ENCODE assay signal across 1 cellular context in genomic region chr16:28526201-28527099, GRCh38.
TF ChIP-seq lines count a peak whose summit lies in the region.

No MANE protein-coding gene starts in this region.

TF ChIP-seq in HepG2, 621 proteins besides CTCF, POLR2A, EP300 and RAD21 (continued from another document and continues in another):
- TF ChIP-seq ZNF775 (CRISPR knock-in tag; IDR thresholded peaks at IDR 0.05; ENCODE audit: borderline replicate concordance): peak; percentile 74; the same call in 1 of the 2 replicates
- TF ChIP-seq ZNF296 (CRISPR knock-in tag; conservative IDR thresholded peaks at IDR 0.05): no peak
- peak; percentile 82 for TF ChIP-seq MYPOP (CRISPR knock-in tag; IDR thresholded peaks at IDR 0.05)
- peak; percentile 95 for TF ChIP-seq ESRRA (CRISPR knock-in tag; IDR thresholded peaks at IDR 0.05; ENCODE audit: low read depth)
- TF ChIP-seq HDAC2 (CRISPR knock-in tag; IDR thresholded peaks at IDR 0.05): peak; percentile 98
- peak; percentile 95; the same call in 1 of the 2 replicates for TF ChIP-seq REPIN1 (CRISPR knock-in tag; IDR thresholded peaks at IDR 0.05; ENCODE audit: borderline replicate concordance, low read depth)
- TF ChIP-seq, protein P1, sequence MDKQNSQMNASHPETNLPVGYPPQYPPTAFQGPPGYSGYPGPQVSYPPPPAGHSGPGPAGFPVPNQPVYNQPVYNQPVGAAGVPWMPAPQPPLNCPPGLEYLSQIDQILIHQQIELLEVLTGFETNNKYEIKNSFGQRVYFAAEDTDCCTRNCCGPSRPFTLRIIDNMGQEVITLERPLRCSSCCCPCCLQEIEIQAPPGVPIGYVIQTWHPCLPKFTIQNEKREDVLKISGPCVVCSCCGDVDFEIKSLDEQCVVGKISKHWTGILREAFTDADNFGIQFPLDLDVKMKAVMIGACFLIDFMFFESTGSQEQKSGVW (CRISPR knock-in tag; IDR thresholded peaks at IDR 0.05; ENCODE audit: borderline replicate concordance): no peak
- TF ChIP-seq MAZ (IDR thresholded peaks at IDR 0.05; ENCODE audit: borderline replicate concordance, low read depth, low read length): peak; percentile 97
- TF ChIP-seq MAZ (CRISPR knock-in tag; IDR thresholded peaks at IDR 0.05; ENCODE audit: low read depth): peak; percentile 84; the same call in 1 of the 2 replicates
- TF ChIP-seq, protein P2, sequence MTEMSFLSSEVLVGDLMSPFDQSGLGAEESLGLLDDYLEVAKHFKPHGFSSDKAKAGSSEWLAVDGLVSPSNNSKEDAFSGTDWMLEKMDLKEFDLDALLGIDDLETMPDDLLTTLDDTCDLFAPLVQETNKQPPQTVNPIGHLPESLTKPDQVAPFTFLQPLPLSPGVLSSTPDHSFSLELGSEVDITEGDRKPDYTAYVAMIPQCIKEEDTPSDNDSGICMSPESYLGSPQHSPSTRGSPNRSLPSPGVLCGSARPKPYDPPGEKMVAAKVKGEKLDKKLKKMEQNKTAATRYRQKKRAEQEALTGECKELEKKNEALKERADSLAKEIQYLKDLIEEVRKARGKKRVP (CRISPR knock-in tag; IDR thresholded peaks at IDR 0.05): peak in 1 of 2 experiments; percentile 79; a peak in 1 of 4 replicates
- TF ChIP-seq MLXIP (CRISPR knock-in tag; IDR thresholded peaks at IDR 0.05; ENCODE audit: borderline replicate concordance): no peak; the same call in 1 of the 2 replicates
- no peak for TF ChIP-seq MAFF (IDR thresholded peaks at IDR 0.05; ENCODE audit: low read depth, low read length)
- TF ChIP-seq, protein P3, sequence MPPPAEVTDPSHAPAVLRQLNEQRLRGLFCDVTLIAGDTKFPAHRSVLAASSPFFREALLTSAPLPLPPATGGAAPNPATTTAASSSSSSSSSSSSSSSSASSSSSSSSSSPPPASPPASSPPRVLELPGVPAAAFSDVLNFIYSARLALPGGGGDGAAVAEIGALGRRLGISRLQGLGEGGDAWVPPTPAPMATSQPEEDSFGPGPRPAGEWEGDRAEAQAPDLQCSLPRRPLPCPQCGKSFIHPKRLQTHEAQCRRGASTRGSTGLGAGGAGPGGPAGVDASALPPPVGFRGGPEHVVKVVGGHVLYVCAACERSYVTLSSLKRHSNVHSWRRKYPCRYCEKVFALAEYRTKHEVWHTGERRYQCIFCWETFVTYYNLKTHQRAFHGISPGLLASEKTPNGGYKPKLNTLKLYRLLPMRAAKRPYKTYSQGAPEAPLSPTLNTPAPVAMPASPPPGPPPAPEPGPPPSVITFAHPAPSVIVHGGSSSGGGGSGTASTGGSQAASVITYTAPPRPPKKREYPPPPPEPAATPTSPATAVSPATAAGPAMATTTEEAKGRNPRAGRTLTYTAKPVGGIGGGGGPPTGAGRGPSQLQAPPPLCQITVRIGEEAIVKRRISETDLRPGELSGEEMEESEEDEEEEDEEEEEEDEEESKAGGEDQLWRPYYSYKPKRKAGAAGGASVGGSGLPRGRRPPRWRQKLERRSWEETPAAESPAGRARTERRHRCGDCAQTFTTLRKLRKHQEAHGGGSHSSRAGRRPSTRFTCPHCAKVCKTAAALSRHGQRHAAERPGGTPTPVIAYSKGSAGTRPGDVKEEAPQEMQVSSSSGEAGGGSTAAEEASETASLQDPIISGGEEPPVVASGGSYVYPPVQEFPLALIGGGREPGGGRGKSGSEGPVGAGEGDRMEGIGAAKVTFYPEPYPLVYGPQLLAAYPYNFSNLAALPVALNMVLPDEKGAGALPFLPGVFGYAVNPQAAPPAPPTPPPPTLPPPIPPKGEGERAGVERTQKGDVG (CRISPR knock-in tag; IDR thresholded peaks at IDR 0.05; ENCODE audit: borderline replicate concordance): peak; percentile 64; the same call in 1 of the 2 replicates
- no peak for TF ChIP-seq TBL1XR1 (IDR thresholded peaks at IDR 0.05; ENCODE audit: borderline replicate concordance, low read length, partially characterized antibody)
- no peak for TF ChIP-seq ZNF263 (CRISPR knock-in tag; IDR thresholded peaks at IDR 0.05)
- 0 out of 2 replicates have a peak, but pooled peaks have one; percentile 46 for TF ChIP-seq TOPORS (CRISPR knock-in tag; IDR thresholded peaks at IDR 0.05)
- peak; percentile 34; the same call in 1 of the 2 replicates for TF ChIP-seq KLF9 (CRISPR knock-in tag; IDR thresholded peaks at IDR 0.05; ENCODE audit: low read depth)
- TF ChIP-seq, protein P4, sequence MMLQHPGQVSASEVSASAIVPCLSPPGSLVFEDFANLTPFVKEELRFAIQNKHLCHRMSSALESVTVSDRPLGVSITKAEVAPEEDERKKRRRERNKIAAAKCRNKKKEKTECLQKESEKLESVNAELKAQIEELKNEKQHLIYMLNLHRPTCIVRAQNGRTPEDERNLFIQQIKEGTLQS (CRISPR knock-in tag; IDR thresholded peaks at IDR 0.05): peak; percentile 60; the same call in 1 of the 2 replicates
- peak; percentile 89 for TF ChIP-seq ZNF3 (CRISPR knock-in tag; IDR thresholded peaks at IDR 0.05)
- TF ChIP-seq, protein P5, sequence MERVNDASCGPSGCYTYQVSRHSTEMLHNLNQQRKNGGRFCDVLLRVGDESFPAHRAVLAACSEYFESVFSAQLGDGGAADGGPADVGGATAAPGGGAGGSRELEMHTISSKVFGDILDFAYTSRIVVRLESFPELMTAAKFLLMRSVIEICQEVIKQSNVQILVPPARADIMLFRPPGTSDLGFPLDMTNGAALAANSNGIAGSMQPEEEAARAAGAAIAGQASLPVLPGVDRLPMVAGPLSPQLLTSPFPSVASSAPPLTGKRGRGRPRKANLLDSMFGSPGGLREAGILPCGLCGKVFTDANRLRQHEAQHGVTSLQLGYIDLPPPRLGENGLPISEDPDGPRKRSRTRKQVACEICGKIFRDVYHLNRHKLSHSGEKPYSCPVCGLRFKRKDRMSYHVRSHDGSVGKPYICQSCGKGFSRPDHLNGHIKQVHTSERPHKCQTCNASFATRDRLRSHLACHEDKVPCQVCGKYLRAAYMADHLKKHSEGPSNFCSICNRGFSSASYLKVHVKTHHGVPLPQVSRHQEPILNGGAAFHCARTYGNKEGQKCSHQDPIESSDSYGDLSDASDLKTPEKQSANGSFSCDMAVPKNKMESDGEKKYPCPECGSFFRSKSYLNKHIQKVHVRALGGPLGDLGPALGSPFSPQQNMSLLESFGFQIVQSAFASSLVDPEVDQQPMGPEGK (CRISPR knock-in tag; IDR thresholded peaks at IDR 0.05): peak; percentile 97
- TF ChIP-seq LCORL (IDR thresholded peaks at IDR 0.05): peak; percentile 84
- TF ChIP-seq LCORL (CRISPR knock-in tag; IDR thresholded peaks at IDR 0.05): peak; percentile 99
- no peak for TF ChIP-seq ISX (CRISPR knock-in tag; conservative IDR thresholded peaks at IDR 0.05)
- peak; percentile 19; the same call in 1 of the 2 replicates for TF ChIP-seq TSC22D2 (CRISPR knock-in tag; IDR thresholded peaks at IDR 0.05; ENCODE audit: borderline replicate concordance)
- TF ChIP-seq ZNF30 (CRISPR knock-in tag; IDR thresholded peaks at IDR 0.05): no peak
- no peak for TF ChIP-seq DNMT1 (CRISPR knock-in tag; IDR thresholded peaks at IDR 0.05)
- no peak for TF ChIP-seq SMARCE1 (IDR thresholded peaks at IDR 0.05; ENCODE audit: borderline replicate concordance)
- peak; percentile 67 for TF ChIP-seq GATAD1 (CRISPR knock-in tag; IDR thresholded peaks at IDR 0.05)
- TF ChIP-seq ZSCAN5A (CRISPR knock-in tag; IDR thresholded peaks at IDR 0.05; ENCODE audit: borderline replicate concordance): peak; percentile 96; the same call in 1 of the 2 replicates
- peak; percentile 99 for TF ChIP-seq NCOR1 (IDR thresholded peaks at IDR 0.05; ENCODE audit: borderline replicate concordance, low read length)
- TF ChIP-seq ZBTB49 (CRISPR knock-in tag; IDR thresholded peaks at IDR 0.05; ENCODE audit: borderline replicate concordance): no peak
- TF ChIP-seq ZNF749 (CRISPR knock-in tag; IDR thresholded peaks at IDR 0.05; ENCODE audit: borderline replicate concordance): no peak
- TF ChIP-seq ZNF564 (CRISPR knock-in tag; IDR thresholded peaks at IDR 0.05): no peak; the same call in 1 of the 2 replicates
- no peak for TF ChIP-seq ATF7-NPFF (CRISPR knock-in tag; IDR thresholded peaks at IDR 0.05; ENCODE audit: low read depth)
- no peak; the same call in 1 of the 2 replicates for TF ChIP-seq ZNF547 (CRISPR knock-in tag; IDR thresholded peaks at IDR 0.05)
- TF ChIP-seq ZBTB2 (CRISPR knock-in tag; IDR thresholded peaks at IDR 0.05; ENCODE audit: low read depth): no peak
- TF ChIP-seq ZNF17 (CRISPR knock-in tag; IDR thresholded peaks at IDR 0.05): no peak
- TF ChIP-seq ZNF513 (CRISPR knock-in tag; conservative IDR thresholded peaks at IDR 0.05): no peak
- no peak for TF ChIP-seq NFATC3 (CRISPR knock-in tag; IDR thresholded peaks at IDR 0.05)
- TF ChIP-seq DMAP1 (CRISPR knock-in tag; IDR thresholded peaks at IDR 0.05): peak; percentile 78; the same call in 1 of the 2 replicates
- no peak for TF ChIP-seq ZNF737 (CRISPR knock-in tag; IDR thresholded peaks at IDR 0.05; ENCODE audit: borderline replicate concordance)
- TF ChIP-seq ZNF124 (CRISPR knock-in tag; IDR thresholded peaks at IDR 0.05): peak; percentile 96
- peak; percentile 40 for TF ChIP-seq XRCC5 (optimal IDR thresholded peaks at IDR 0.05; ENCODE audit: low read length)
- no peak for TF ChIP-seq ZNF713 (CRISPR knock-in tag; IDR thresholded peaks at IDR 0.05)
- peak; percentile 47 for TF ChIP-seq ZNF883 (CRISPR knock-in tag; IDR thresholded peaks at IDR 0.05; ENCODE audit: not compliant biosample characterization)
- TF ChIP-seq RFX5 (IDR thresholded peaks at IDR 0.05; ENCODE audit: low read depth, low read length): no peak
